In the genomic region with DNA sequence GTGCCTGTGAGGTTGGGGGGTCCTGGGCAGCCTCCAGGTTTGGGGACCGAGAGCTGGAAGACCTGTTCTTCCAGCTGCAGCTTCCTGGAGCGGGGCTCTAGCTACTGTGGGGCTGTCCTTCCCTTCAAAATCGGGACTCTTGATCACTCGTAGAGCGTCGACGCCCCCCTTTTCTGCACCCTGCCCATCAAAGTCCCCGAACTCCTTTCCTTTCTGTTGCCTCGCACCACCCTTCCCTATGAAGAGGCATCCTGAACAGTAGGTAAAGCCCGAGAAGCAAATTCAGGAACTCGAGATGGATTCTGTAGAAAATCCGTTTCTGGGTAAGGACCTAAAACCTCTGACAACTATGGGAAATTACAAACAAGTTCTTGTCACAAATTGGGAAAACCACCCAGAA, we compare ENCODE assay signal across 8 cellular contexts. TPM values are rescaled to one million over a fixed set of nuclear protein-coding genes. Genes with fewer than 3 reads are reported as not detected.
DNase-seq lines count a peak whose midpoint lies in the region; ATAC-seq and TF ChIP-seq lines count a peak whose summit lies in the region.

No MANE protein-coding gene starts in this region.

- intact Hi-C loops in prostate gland (cut with DNase I), result loop anchor here (5.0 kb wide), 1 partner anchor 114 kb away; a partner anchor contains a TSS

- POLR2A ChIA-PET in T-cell (lab: Charles Lee), result no interaction called here

- H3K27me3 Mint-ChIP-seq in T-cell, result no peaks in the 10 kb centered on the region

- no peak for TF ChIP-seq CTCF in foreskin keratinocyte (conservative IDR thresholded peaks at IDR 0.05)
- TF ChIP-seq CTCF in prostate gland (IDR thresholded peaks at IDR 0.05), result no peak

- H3K4me1 ChIP-seq in foreskin keratinocyte (peaks cover 14% of the 10 kb centered on the region), prostate gland (replicated peaks) (no peaks in the 10 kb centered on the region)

- CTCF ChIA-PET in T-cell (lab: Charles Lee), result interaction anchor here (0.6 to 1.4 kb wide), 11 partner anchors 23 to 924 kb away, joined by 3 to 6 read pairs (median 3); a partner anchor contains a TSS

- TF ChIP-seq POLR2A in prostate gland (IDR thresholded peaks at IDR 0.05), result no peak

- peak overlapping the region; percentile 91 for H3K4me3 ChIP-seq in GM08714 (ENCODE audit: low read length)
- H3K4me3 ChIP-seq in prostate gland, result peak overlapping the region; percentile 48 to 88

- under 1% methylated on average over 12 of the region's 12 CpGs for WGBS in prostate gland

- H3K27me3 ChIP-seq in foreskin keratinocyte (no peaks in the 10 kb centered on the region), prostate gland (replicated peaks; ENCODE audit: insufficient read depth) (no peaks in the 10 kb centered on the region)

- peaks cover 26 to 39% (median 31%) of the 10 kb centered on the region in 3 donors for H3K4me1 Mint-ChIP-seq in T-cell

- no peaks in the 10 kb centered on the region for H3K36me3 Mint-ChIP-seq in T-cell

- no peak for DNase-seq in T-cell
- peak in 1 of 2 donors; percentile 8 for DNase-seq in foreskin keratinocyte
- DNase-seq in prostate gland (ENCODE audit: low spot score), result no peak
- no peak for DNase-seq in HK-2 (ENCODE audit: unreplicated experiment)

- H3K9me3 Mint-ChIP-seq in T-cell, result no peaks in the 10 kb centered on the region

- ATAC-seq in T-cell (replicated peaks in 1 of 4) (no peak), foreskin keratinocyte (no peak), GM18873 (IDR thresholded peaks at IDR 0.05; ENCODE audit: low FRiP score, unreplicated experiment) (no peak), HG03378 (IDR thresholded peaks at IDR 0.05; ENCODE audit: unreplicated experiment) (no peak), HG03025 (IDR thresholded peaks at IDR 0.05; ENCODE audit: low FRiP score, unreplicated experiment) (no peak)

- H3K4me3 Mint-ChIP-seq in T-cell, result peak overlapping the region; percentile 90 to 91 (median 91)

- H3K27ac Mint-ChIP-seq in T-cell, result peak overlapping the region; percentile 84 to 92

- no peaks in the 10 kb centered on the region for H3K9me3 ChIP-seq in prostate gland

- no peaks in the 10 kb centered on the region for H3K36me3 ChIP-seq in prostate gland

- peak overlapping the region; percentile 87 for H3K27ac ChIP-seq in foreskin keratinocyte
- peak overlapping the region; percentile 85 to 97 for H3K27ac ChIP-seq in prostate gland

RNA-seq across cellular contexts. Expression of a gene that starts 0.5 kb away (rescaled TPM):
- 10 to 100 TPM; 20.5 to 34.4 (median 31.1) TPM for total RNA-seq in T-cell
- total RNA-seq in foreskin keratinocyte, result 88.0 and 92.4 TPM in 2 replicates
- 44.5 and 45.8 TPM in 2 replicates for polyA plus RNA-seq in foreskin keratinocyte
- total RNA-seq in prostate gland, result 100 to 1,000 TPM in 1 of 2 donors, 10 to 100 TPM in 1; 97.0 to 174 TPM

RNA-seq across cellular contexts. Expression of a gene that starts 1.0 kb away (rescaled TPM):
- not detected for total RNA-seq in T-cell
- total RNA-seq in foreskin keratinocyte, result 0.07 TPM in 1 of 2 replicates, not detected in the other
- polyA plus RNA-seq in foreskin keratinocyte, result 0.02 TPM in 1 of 2 replicates, not detected in the other
- total RNA-seq in prostate gland, result 1 to 10 TPM in 1 of 2 donors, not detected in 1; 5.3 TPM
